Comparison of ENCODE assay signal across 16 cellular contexts in the genomic region with DNA sequence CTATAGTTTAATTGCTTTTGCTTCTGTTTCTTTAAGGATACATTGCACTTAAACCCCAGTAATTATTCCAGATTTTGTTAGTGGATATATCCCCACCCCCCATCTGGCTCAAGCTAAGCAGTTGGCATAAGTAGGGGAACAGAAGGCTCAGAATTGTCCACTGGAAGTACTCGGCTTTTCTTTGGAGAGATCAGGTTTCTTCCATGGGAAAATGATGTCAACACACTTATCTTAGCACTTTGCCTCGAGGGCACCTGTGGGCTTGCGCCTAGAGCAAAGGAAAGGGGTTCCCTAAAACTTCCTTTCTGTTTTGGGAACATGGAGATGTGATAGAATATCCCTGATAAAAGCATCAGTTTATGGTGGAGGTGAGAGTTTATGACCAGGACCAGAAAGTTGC.
DNase-seq lines count a peak whose midpoint lies in the region; ATAC-seq, FAIRE-seq and TF ChIP-seq lines count a peak whose summit lies in the region.
"Had no signal": no experiment of that assay in that cellular context is flagged by ENCODE, and none has a peak within 500 bp of the region (broad histone marks: within the 10 kb centered on the region; RNA-seq: fewer than 3 reads in every experiment).

No MANE protein-coding gene starts in this region.

- no peak overlapping the region for H3K4me3 ChIP-seq in left ventricle myocardium inferior
- H3K4me3 ChIP-seq in PC-9 = no peak overlapping the region
- H3K4me3 ChIP-seq in hepatocyte = no peak overlapping the region
- H3K4me3 ChIP-seq: lung had no signal

- peaks cover 2% of the 10 kb centered on the region; the same call in 1 of the 2 replicates for H3F3A ChIP-seq in PC-9 (ENCODE audit: insufficient read depth, low read depth)

- H3K9me3 ChIP-seq in left ventricle myocardium inferior (replicated peaks) = no peaks in the 10 kb centered on the region
- no peaks in the 10 kb centered on the region for H3K9me3 ChIP-seq in PC-9 (ENCODE audit: insufficient read depth, low read depth)
- no peaks in the 10 kb centered on the region for H3K9me3 ChIP-seq in hepatocyte (ENCODE audit: low read depth)
- H3K9me3 ChIP-seq: Caco-2 had no signal

- no peak for ATAC-seq in HG02759 (IDR thresholded peaks at IDR 0.05; ENCODE audit: unreplicated experiment)

- CTCF ChIA-PET in PC-9 (lab: Charles Lee) = interaction anchor here (0.5 kb wide), 1 partner anchor 129 kb away, joined by 5 read pairs; no protein-coding TSS in a partner anchor

- H3K4me2 ChIP-seq in PC-9 = peak overlapping the region; percentile 24; the same call in 1 of the 2 replicates
- peak overlapping the region; percentile 56 for H3K4me2 ChIP-seq in hepatocyte

- H3K4me1 ChIP-seq in left ventricle myocardium inferior = peaks cover 61% of the 10 kb centered on the region
- peaks cover 57% of the 10 kb centered on the region for H3K4me1 ChIP-seq in PC-9 (replicated peaks; ENCODE audit: insufficient read depth)
- peaks cover 44% of the 10 kb centered on the region for H3K4me1 ChIP-seq in hepatocyte (ENCODE audit: insufficient read depth)

- TF ChIP-seq CTCF in left ventricle myocardium inferior (IDR thresholded peaks at IDR 0.05; ENCODE audit: borderline replicate concordance) (no peak), PC-9 (conservative IDR thresholded peaks at IDR 0.05) (no peak), hepatocyte (IDR thresholded peaks at IDR 0.05; ENCODE audit: poor library complexity) (no peak)

- H3K9me2 ChIP-seq in PC-9 (ENCODE audit: insufficient read depth) (no peaks in the 10 kb centered on the region; the same call in 1 of the 2 replicates), hepatocyte (replicated peaks; ENCODE audit: insufficient read depth) (no peaks in the 10 kb centered on the region)

- intact Hi-C loops in left ventricle myocardium inferior (cut with micrococcal nuclease) (no loop called here), cardiac septum (cut with DNase I) (no loop called here), PC-9 (cut with micrococcal nuclease; ENCODE audit: unreplicated experiment) (loop anchor here (5.0 kb wide), 3 partner anchors 42 to 128 kb away; a partner anchor contains a TSS), posterior vena cava (cut with DNase I) (no loop called here)

- DNase-seq in left ventricle myocardium inferior = no peak
- no peak for DNase-seq in cardiac septum (ENCODE audit: low spot score)
- no peak for DNase-seq in PC-9
- DNase-seq in hepatocyte (ENCODE audit: low spot score) = no peak
- DNase-seq in posterior vena cava (ENCODE audit: low spot score) = no peak
- no peak for DNase-seq in Kasumi-1 (lab: John Stamatoyannopoulos, UW)
- DNase-seq in RCC 7860 (ENCODE audit: low spot score) = no peak
- DNase-seq: activated CD4-positive, CD25-positive, alpha-beta regulatory T cell; activated naive CD4-positive, alpha-beta T cell; Caco-2; effector CD8-positive, alpha-beta T cell; H7; NCI-H1436 treated with DMSO at 0.1 percent for 48 hours; stimulated activated naive B cell treated with anti-CD40 and anti-IgM and Interleukin-4, amounts not matched to agents 10 μg/mL and 1 μg/mL and 100 μg/mL, for 72 hours had no signal

- FAIRE-seq in RCC 7860 (lab: Jason Lieb, UNC) = no peak

- WGBS in hepatocyte (ENCODE audit: low lambda C conversion rate, missing lambda C conversion rate) = 52% methylated on average over 3 of the region's 3 CpGs

- H3K27ac ChIP-seq in left ventricle myocardium inferior (replicated peaks) = peak overlapping the region; percentile 17
- H3K27ac ChIP-seq in PC-9 = peak overlapping the region; percentile 47; the same call in 1 of the 2 replicates
- peak overlapping the region; percentile 83 for H3K27ac ChIP-seq in hepatocyte

- POLR2A ChIA-PET in PC-9 (lab: Charles Lee; ENCODE audit: unreplicated experiment) = no interaction called here

- H3K79me2 ChIP-seq in PC-9 (ENCODE audit: low read depth) (peaks cover 88% of the 10 kb centered on the region), hepatocyte (peaks cover 88% of the 10 kb centered on the region)

- H4K20me1 ChIP-seq in PC-9 (ENCODE audit: insufficient read depth) (no peaks in the 10 kb centered on the region), hepatocyte (ENCODE audit: insufficient read depth, poor library complexity, severe bottlenecking) (no peaks in the 10 kb centered on the region)

- BruUV-seq in PC-9 (replicated peaks; lab: Mats Ljungman, UMichigan) = no TSS peak

- H2AFZ ChIP-seq in PC-9 (no peak overlapping the region), hepatocyte (no peak overlapping the region)

- H3K27me3 ChIP-seq in left ventricle myocardium inferior (ENCODE audit: low read depth) (no peaks in the 10 kb centered on the region), PC-9 (ENCODE audit: insufficient read depth, low read depth) (no peaks in the 10 kb centered on the region), hepatocyte (no peaks in the 10 kb centered on the region)

- no peaks in the 10 kb centered on the region for H3K36me3 ChIP-seq in left ventricle myocardium inferior
- H3K36me3 ChIP-seq in PC-9 (ENCODE audit: low read depth) = no peaks in the 10 kb centered on the region; the same call in 1 of the 2 replicates
- H3K36me3 ChIP-seq in hepatocyte (replicated peaks; ENCODE audit: insufficient read depth, low read depth) = no peaks in the 10 kb centered on the region

Comparison
In these comparisons a context has a peak if more than half of its experiments do, and no peak if none do; other contexts are left out.
1. H3K27ac ChIP-seq: peak in every context shown above with its lines; median percentile 83 in hepatocyte; 47 in PC-9; 17 in left ventricle myocardium inferior.